In the genomic region with DNA sequence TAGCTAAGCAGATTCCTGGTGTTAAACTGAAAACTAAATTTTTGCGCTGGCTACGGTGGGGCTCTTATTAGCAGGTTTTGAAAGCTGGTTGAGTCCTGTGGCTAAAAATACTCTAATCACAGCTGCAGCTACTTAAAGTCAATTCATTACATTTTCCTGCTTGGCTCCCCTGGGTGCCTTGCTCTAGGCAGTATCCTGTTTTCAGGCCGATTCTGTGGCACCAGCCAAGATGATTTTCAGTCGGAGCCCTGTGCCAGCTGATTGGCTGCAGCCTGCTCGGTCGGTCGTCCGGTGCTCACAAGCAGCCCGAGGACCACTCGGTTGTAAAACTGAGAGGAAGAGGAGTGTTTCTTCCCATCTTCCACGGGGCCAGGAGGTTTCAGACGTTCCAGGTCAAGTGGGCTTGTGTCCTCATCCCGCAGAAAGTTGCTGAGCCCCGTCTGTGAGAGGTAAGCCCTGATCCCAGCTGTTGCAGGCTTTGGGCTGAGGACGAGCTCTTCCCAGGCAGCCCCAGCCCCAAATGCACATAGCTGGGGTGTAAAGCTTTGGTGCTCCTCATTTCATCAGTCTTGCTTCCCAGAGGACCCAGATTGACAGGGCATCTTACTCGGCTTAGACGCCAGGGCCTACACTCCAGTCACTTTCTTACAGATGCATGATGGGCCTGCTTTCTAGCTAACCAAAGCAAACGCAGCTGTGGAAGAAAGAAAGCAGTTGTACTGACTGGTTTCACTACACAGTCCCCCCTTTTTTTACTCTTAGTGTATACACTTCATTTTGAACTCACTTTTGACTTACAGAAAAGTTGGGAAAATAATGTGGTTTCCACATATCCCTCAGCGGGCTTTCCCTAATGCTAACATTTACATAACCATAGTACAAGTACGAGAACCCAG, we compare ENCODE assay signal across 8 cellular contexts. TPM values are rescaled to one million over a fixed set of nuclear protein-coding genes. Genes with fewer than 3 reads are reported as not detected.
DNase-seq lines count a peak whose midpoint lies in the region; ATAC-seq and TF ChIP-seq lines count a peak whose summit lies in the region.

No MANE protein-coding gene starts in this region.

- no peak overlapping the region for H3K14ac ChIP-seq in mesenchymal stem cell (ENCODE audit: low read length in 2 of 2)

- TF ChIP-seq CTCF in GM10266 (IDR thresholded peaks at IDR 0.05; ENCODE audit: control insufficient read depth, insufficient read depth, low read depth, missing control alignments): no peak
- no peak for TF ChIP-seq CTCF in suprapubic skin (IDR thresholded peaks at IDR 0.05)
- no peak for TF ChIP-seq CTCF in hepatocyte (IDR thresholded peaks at IDR 0.05; ENCODE audit: poor library complexity)

- peak overlapping the region; percentile 74 for H3K27ac ChIP-seq in SJCRH30
- H3K27ac ChIP-seq in mesenchymal stem cell (ENCODE audit: low read length, poor library complexity, severe bottlenecking): no peak overlapping the region
- no peak overlapping the region for H3K27ac ChIP-seq in suprapubic skin
- H3K27ac ChIP-seq in hepatocyte: no peak overlapping the region

- H3K18ac ChIP-seq in mesenchymal stem cell (ENCODE audit: low read depth in 1 of 2, low read length in 2 of 2): no peak overlapping the region

- no peak overlapping the region for H2BK120ac ChIP-seq in mesenchymal stem cell (ENCODE audit: low read depth, low read length)

- no peak for TF ChIP-seq POLR2A in suprapubic skin (IDR thresholded peaks at IDR 0.05)

- H2AK5ac ChIP-seq in mesenchymal stem cell (ENCODE audit: low read length, severe bottlenecking): no peak overlapping the region

- H3K4me3 ChIP-seq in SJCRH30 (peak overlapping the region; percentile 32), mesenchymal stem cell (ENCODE audit: insufficient read depth in 1 of 2, low read depth in 1 of 2, low read length in 2 of 2) (peak overlapping the region in 1 of 2 experiments; percentile 69), suprapubic skin (no peak overlapping the region), hepatocyte (no peak overlapping the region)

- H3K4me2 ChIP-seq in mesenchymal stem cell (ENCODE audit: low read length, poor library complexity, severe bottlenecking) (no peak overlapping the region), hepatocyte (no peak overlapping the region)

- no peak overlapping the region for H4K91ac ChIP-seq in mesenchymal stem cell (ENCODE audit: low read length)

- H3K36me3 ChIP-seq in SJCRH30: peaks cover 20% of the 10 kb centered on the region; the same call in 1 of the 2 replicates
- peaks cover 18 to 43% of the 10 kb centered on the region in 2 experiments for H3K36me3 ChIP-seq in mesenchymal stem cell (ENCODE audit: control insufficient read depth in 1 of 2, insufficient read depth in 2 of 2, low read depth in 1 of 2, low read length in 2 of 2)
- peaks cover 24% of the 10 kb centered on the region for H3K36me3 ChIP-seq in suprapubic skin
- H3K36me3 ChIP-seq in hepatocyte (replicated peaks; ENCODE audit: insufficient read depth, low read depth): no peaks in the 10 kb centered on the region

- no peak overlapping the region for H4K8ac ChIP-seq in mesenchymal stem cell (ENCODE audit: low read length)

- peak; percentile 27 for ATAC-seq in GM21423 (IDR thresholded peaks at IDR 0.05; ENCODE audit: unreplicated experiment)

- H3K9me2 ChIP-seq in hepatocyte (replicated peaks; ENCODE audit: insufficient read depth): no peaks in the 10 kb centered on the region

- no peaks in the 10 kb centered on the region for H3K79me2 ChIP-seq in hepatocyte

- no peak overlapping the region for H3K4ac ChIP-seq in mesenchymal stem cell (ENCODE audit: low read depth in 1 of 2, low read length in 2 of 2)

- H3K79me1 ChIP-seq in mesenchymal stem cell (replicated peaks; ENCODE audit: low read length, poor library complexity, severe bottlenecking): peaks cover 16% of the 10 kb centered on the region

- H2AFZ ChIP-seq in mesenchymal stem cell (ENCODE audit: low read depth, low read length): no peak overlapping the region
- H2AFZ ChIP-seq in hepatocyte: no peak overlapping the region

- no peak for TF ChIP-seq EP300 in suprapubic skin (IDR thresholded peaks at IDR 0.05)

- H2BK5ac ChIP-seq in mesenchymal stem cell (ENCODE audit: low read depth, low read length, poor library complexity, severe bottlenecking): no peak overlapping the region

- H3K9me3 ChIP-seq in SJCRH30 (replicated peaks) (no peaks in the 10 kb centered on the region), mesenchymal stem cell (ENCODE audit: control insufficient read depth, low read length) (no peaks in the 10 kb centered on the region), suprapubic skin (no peaks in the 10 kb centered on the region), hepatocyte (ENCODE audit: low read depth) (no peaks in the 10 kb centered on the region)

- no peak overlapping the region for H3K23ac ChIP-seq in mesenchymal stem cell (ENCODE audit: low read length in 2 of 2)

- 78% methylated on average over 20 of the region's 20 CpGs for WGBS in mesenchymal stem cell
- WGBS in suprapubic skin: 51% methylated on average over 18 of the region's 20 CpGs
- 85% methylated on average over 20 of the region's 20 CpGs for WGBS in hepatocyte (ENCODE audit: low lambda C conversion rate, missing lambda C conversion rate)

- peak overlapping the region in 1 of 2 experiments; percentile 17 for H2BK12ac ChIP-seq in mesenchymal stem cell (ENCODE audit: low read length in 2 of 2)

- H2BK15ac ChIP-seq in mesenchymal stem cell (ENCODE audit: low read depth, poor library complexity, severe bottlenecking): no peak overlapping the region

- peak overlapping the region; percentile 69 for H3K9ac ChIP-seq in mesenchymal stem cell (ENCODE audit: low read length)

- H3K4me1 ChIP-seq in SJCRH30 (peaks cover 32% of the 10 kb centered on the region), mesenchymal stem cell (ENCODE audit: control insufficient read depth, insufficient read depth, low read depth, low read length) (peaks cover 4% of the 10 kb centered on the region), suprapubic skin (peaks cover 20% of the 10 kb centered on the region), hepatocyte (ENCODE audit: insufficient read depth) (no peaks in the 10 kb centered on the region)

- no peaks in the 10 kb centered on the region for H3K27me3 ChIP-seq in SJCRH30
- H3K27me3 ChIP-seq in mesenchymal stem cell (ENCODE audit: control insufficient read depth in 1 of 2, insufficient read depth in 1 of 2, low read length in 2 of 2): no peaks in the 10 kb centered on the region
- no peaks in the 10 kb centered on the region for H3K27me3 ChIP-seq in suprapubic skin
- H3K27me3 ChIP-seq in hepatocyte: no peaks in the 10 kb centered on the region

- H4K20me1 ChIP-seq in hepatocyte (ENCODE audit: insufficient read depth, poor library complexity, severe bottlenecking): no peaks in the 10 kb centered on the region

- DNase-seq in GM10266 (ENCODE audit: extremely low spot score) (peak; percentile 69), SJCRH30 (peak; percentile 80 to 90), mesenchymal stem cell (no peak), suprapubic skin (ENCODE audit: low spot score in 2 of 2) (no peak), NCI-H146 (lab: John Stamatoyannopoulos, UW) (no peak), hepatocyte (ENCODE audit: low spot score) (no peak), SHP77 treated with DMSO at 0.1 percent for 48 hours (lab: John Stamatoyannopoulos, UW) (no peak)

RNA-seq across cellular contexts. Expression of gene LYSMD4, which starts 15.9 kb away (rescaled TPM):
- total RNA-seq in SJCRH30 (2014; rRNA removed; shearing (Covaris generic)): 7.5 and 7.7 TPM in 2 replicates
- 4.6 TPM for polyA plus RNA-seq in mesenchymal stem cell (2013, experiment 1 of 2)
- 4.2 TPM for polyA plus RNA-seq in mesenchymal stem cell (2013, experiment 2 of 2)
- 10 to 100 TPM; 19.7 to 52.8 (median 35.0) TPM for total RNA-seq in suprapubic skin
- total RNA-seq in hepatocyte: 7.7 and 12.8 TPM in 2 replicates
- 9.0 and 15.4 TPM in 2 replicates for polyA plus RNA-seq in hepatocyte

Comparison
In these comparisons a context has a peak if more than half of its experiments do, and no peak if none do; other contexts are left out.
1. DNase-seq: peak in GM10266 (single experiment) and SJCRH30 (2 of 2); none in mesenchymal stem cell (single experiment), suprapubic skin (0 of 2), NCI-H146 (single experiment), hepatocyte (single experiment) and SHP77 treated with DMSO at 0.1 percent for 48 hours (single experiment).